Comparison of ENCODE assay signal across 8 cellular contexts in genomic region chr2:207230261-207231105, GRCh38.
DNase-seq lines count a peak whose midpoint lies in the region; ATAC-seq, FAIRE-seq and TF ChIP-seq lines count a peak whose summit lies in the region.

No MANE protein-coding gene starts in this region.

- no peak overlapping the region for H3K4me3 Mint-ChIP-seq in activated naive CD4-positive, alpha-beta T cell treated with anti-CD3 and anti-CD28 coated beads, Interleukin-2, amount 10 ng/mL, durations not matched to agents 7 days and 5 days

- FAIRE-seq in frontal cortex (lab: Jason Lieb, UNC), result no peak

- H3K9me3 ChIP-seq in OCI-LY1 (ENCODE audit: low read length) (no peaks in the 10 kb centered on the region), thyroid gland (no peaks in the 10 kb centered on the region)

- DNase-seq in activated naive CD4-positive, alpha-beta T cell treated with anti-CD3 and anti-CD28 coated beads, Interleukin-2, amount 50 U/mL, for 72 hours (ENCODE audit: low spot score in 2 of 2), result no peak
- no peak for DNase-seq in activated naive CD4-positive, alpha-beta T cell treated with anti-CD3 and anti-CD28 coated beads, Interleukin-2, amount 10 ng/mL, durations not matched to agents 7 days and 5 days
- DNase-seq in fibroblast of pulmonary artery (ENCODE audit: low read depth) (no peak), thyroid gland (no peak), foreskin melanocyte (no peak), frontal cortex (ENCODE audit: low spot score in 2 of 2) (no peak), glomerular visceral epithelial cell (ENCODE audit: extremely low spot score) (no peak)

- ATAC-seq in activated naive CD4-positive, alpha-beta T cell treated with anti-CD3 and anti-CD28 coated beads, Interleukin-2, amount 50 U/mL, for 72 hours, result peak; percentile 30 to 80

- H3F3A ChIP-seq in OCI-LY1 (ENCODE audit: insufficient read depth, low read length), result no peaks in the 10 kb centered on the region

- H4K20me1 ChIP-seq in OCI-LY1 (ENCODE audit: insufficient read depth, low read length), result no peaks in the 10 kb centered on the region

- peaks cover 0 to 15% of the 10 kb centered on the region in 2 donors for H3K36me3 Mint-ChIP-seq in activated naive CD4-positive, alpha-beta T cell treated with anti-CD3 and anti-CD28 coated beads, Interleukin-2, amount 50 U/mL, for 72 hours
- H3K36me3 Mint-ChIP-seq in activated naive CD4-positive, alpha-beta T cell treated with anti-CD3 and anti-CD28 coated beads, Interleukin-2, amount 10 ng/mL, durations not matched to agents 7 days and 5 days, result no peaks in the 10 kb centered on the region

- no peaks in the 10 kb centered on the region for H3K79me2 ChIP-seq in OCI-LY1 (ENCODE audit: insufficient read depth, low read length)

- H3K4me2 ChIP-seq in OCI-LY1 (ENCODE audit: low read length), result no peak overlapping the region

- H3K4me1 ChIP-seq in OCI-LY1 (ENCODE audit: insufficient read depth, low read length, severe bottlenecking) (no peaks in the 10 kb centered on the region), thyroid gland (peaks cover 11 to 23% of the 10 kb centered on the region in 2 donors)

- H3K36me3 ChIP-seq in OCI-LY1 (ENCODE audit: insufficient read depth, low read length) (no peaks in the 10 kb centered on the region), thyroid gland (no peaks in the 10 kb centered on the region)

- TF ChIP-seq POLR2A in thyroid gland (IDR thresholded peaks at IDR 0.05), result no peak

- H3K27me3 ChIP-seq in OCI-LY1 (ENCODE audit: insufficient read depth, low read length) (no peaks in the 10 kb centered on the region), thyroid gland (no peaks in the 10 kb centered on the region)

- no peak overlapping the region for H2AFZ ChIP-seq in OCI-LY1 (ENCODE audit: low read length)

- peak overlapping the region; percentile 37 to 75 for H3K27ac Mint-ChIP-seq in activated naive CD4-positive, alpha-beta T cell treated with anti-CD3 and anti-CD28 coated beads, Interleukin-2, amount 50 U/mL, for 72 hours
- H3K27ac Mint-ChIP-seq in activated naive CD4-positive, alpha-beta T cell treated with anti-CD3 and anti-CD28 coated beads, Interleukin-2, amount 10 ng/mL, durations not matched to agents 7 days and 5 days, result no peak overlapping the region

- H3K27ac ChIP-seq in OCI-LY1 (ENCODE audit: low read depth, low read length, poor library complexity, severe bottlenecking) (no peak overlapping the region), thyroid gland (no peak overlapping the region)

- H3K4me1 Mint-ChIP-seq in activated naive CD4-positive, alpha-beta T cell treated with anti-CD3 and anti-CD28 coated beads, Interleukin-2, amount 10 ng/mL, durations not matched to agents 7 days and 5 days, result peaks cover 34% of the 10 kb centered on the region

- no peaks in the 10 kb centered on the region for H3K27me3 Mint-ChIP-seq in activated naive CD4-positive, alpha-beta T cell treated with anti-CD3 and anti-CD28 coated beads, Interleukin-2, amount 10 ng/mL, durations not matched to agents 7 days and 5 days

- no peak overlapping the region for H3K9ac ChIP-seq in OCI-LY1 (ENCODE audit: low read length)

- TF ChIP-seq CTCF in OCI-LY1 (IDR thresholded peaks at IDR 0.05; ENCODE audit: low read length) (peak; percentile 49), fibroblast of pulmonary artery (IDR thresholded peaks at IDR 0.05; ENCODE audit: low read length, missing control alignments) (peak; percentile 56), thyroid gland (IDR thresholded peaks at IDR 0.05) (peak in 4 of 6 experiments; percentile 22 to 45 (median 30))

- peaks cover 4 to 9% of the 10 kb centered on the region in 2 donors for H3K9me3 Mint-ChIP-seq in activated naive CD4-positive, alpha-beta T cell treated with anti-CD3 and anti-CD28 coated beads, Interleukin-2, amount 50 U/mL, for 72 hours
- H3K9me3 Mint-ChIP-seq in activated naive CD4-positive, alpha-beta T cell treated with anti-CD3 and anti-CD28 coated beads, Interleukin-2, amount 10 ng/mL, durations not matched to agents 7 days and 5 days, result no peaks in the 10 kb centered on the region

- intact Hi-C loops in thyroid gland (cut with DNase I), result no loop called here

- H3K9me2 ChIP-seq in OCI-LY1 (ENCODE audit: low read depth, low read length), result no peaks in the 10 kb centered on the region

- CTCF ChIA-PET in activated naive CD4-positive, alpha-beta T cell treated with anti-CD3 and anti-CD28 coated beads, Interleukin-2, amount 10 ng/mL, durations not matched to agents 7 days and 5 days (lab: Charles Lee), result no interaction called here

- WGBS in thyroid gland, 2 donors, result 65 to 71% methylated on average over 6 of the region's 6 CpGs

- H3K4me3 ChIP-seq in OCI-LY1 (ENCODE audit: low read depth, low read length, poor library complexity, severe bottlenecking) (no peak overlapping the region), fibroblast of pulmonary artery (replicated peaks; ENCODE audit: low read depth, low read length) (no peak overlapping the region), thyroid gland (replicated peaks in 1 of 3) (no peak overlapping the region)
